9 cellular contexts compared by ENCODE assay signal in the genomic region with DNA sequence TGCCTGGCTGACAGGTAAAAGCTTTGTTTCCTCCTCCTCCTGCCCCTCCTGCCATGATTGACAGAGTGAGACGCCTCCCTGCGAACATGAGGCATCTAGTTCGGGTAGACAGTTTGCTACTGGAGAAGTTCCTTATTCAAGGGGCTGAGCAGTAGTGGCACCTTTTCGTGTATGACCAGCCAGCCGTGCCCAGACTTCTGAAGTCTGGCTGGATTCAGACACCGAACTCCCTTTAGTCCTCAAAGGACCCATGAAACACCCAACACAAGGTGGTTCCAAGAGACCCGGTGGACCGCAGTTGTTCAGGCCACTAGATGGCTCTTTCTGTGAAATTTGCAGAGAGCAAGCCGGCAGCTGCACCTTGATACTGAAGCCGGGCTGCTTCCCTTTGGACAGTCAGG.
DNase-seq lines count a peak whose midpoint lies in the region; ATAC-seq and TF ChIP-seq lines count a peak whose summit lies in the region.
"Had no signal": no experiment of that assay in that cellular context is flagged by ENCODE, and none has a peak within 500 bp of the region (broad histone marks: within the 10 kb centered on the region; RNA-seq: fewer than 3 reads in every experiment).

No MANE protein-coding gene starts in this region.

- peak; percentile 73 for ATAC-seq in body of pancreas
- ATAC-seq: stimulated activated naive CD8-positive, alpha-beta T cell treated with anti-CD3 and anti-CD28 coated beads, Interleukin-15, Interleukin-2, amounts not matched to agents 100 U/mL and 50 U/mL, for 24 hours had no signal

- H3K27ac ChIP-seq in AG04450 (ENCODE audit: low read depth, low read length) (no peak overlapping the region), body of pancreas (peak overlapping the region; percentile 49 to 70 (median 68))

- H3K4me3 ChIP-seq in AG04450 (ENCODE audit: low read depth, low read length) = no peak overlapping the region
- H3K4me3 ChIP-seq in body of pancreas = no peak overlapping the region

- intact Hi-C loops in body of pancreas (cut with DNase I) = loop anchor here (10.0 kb wide), 1 partner anchor 187 kb away; no protein-coding TSS in a partner anchor

- H3K27me3 ChIP-seq in AG04450 (ENCODE audit: control insufficient read depth, insufficient read depth, low read length) = no peaks in the 10 kb centered on the region
- no peaks in the 10 kb centered on the region for H3K27me3 ChIP-seq in body of pancreas

- H3K9me3 ChIP-seq in AG04450 (ENCODE audit: control insufficient read depth, insufficient read depth, low read length) = no peaks in the 10 kb centered on the region
- no peaks in the 10 kb centered on the region for H3K9me3 ChIP-seq in body of pancreas

- TF ChIP-seq CTCF in AG04450 (IDR thresholded peaks at IDR 0.05; ENCODE audit: low read depth, low read length) = peak; percentile 51
- TF ChIP-seq CTCF in GM20000 (IDR thresholded peaks at IDR 0.05; ENCODE audit: extremely low read depth, missing control alignments) = peak; percentile 16
- peak; percentile 31 to 70 (median 59) for TF ChIP-seq CTCF in body of pancreas (IDR thresholded peaks at IDR 0.05)

- peaks cover 43% of the 10 kb centered on the region for H3K4me1 ChIP-seq in body of pancreas

- POLR2A ChIA-PET in AG04450 (lab: Yijun Ruan, JAX) = no interaction called here

- CTCF ChIA-PET in AG04450 (lab: Charles Lee) = interaction anchor here (0.6 to 3.0 kb wide), 3 partner anchors 13 to 190 kb away, joined by 4 to 16 read pairs (median 5); no protein-coding TSS in a partner anchor

- TF ChIP-seq POLR2A in body of pancreas (IDR thresholded peaks at IDR 0.05) = no peak

- H3K36me3 ChIP-seq in body of pancreas (replicated peaks in 1 of 2; ENCODE audit: insufficient read depth in 1 of 2, low read depth in 2 of 2) = no peaks in the 10 kb centered on the region

- DNase-seq in AG04450 (ENCODE audit: low read depth, low spot score) = no peak
- DNase-seq in GM20000 (ENCODE audit: low spot score) = peak; percentile 48
- peak; percentile 67 to 79 (median 71) for DNase-seq in body of pancreas
- DNase-seq in lung microvascular endothelial cell (ENCODE audit: low read depth in 2 of 2) = peak; percentile 9 to 52
- DNase-seq in T-helper 2 cell = no peak
- no peak for DNase-seq in activated CD8-positive, alpha-beta memory T cell treated with anti-CD3 and anti-CD28 coated beads, Interleukin-2, amount 50 U/mL, for 4 hours
- DNase-seq in NCI-H1417 treated with DMSO at 0.1 percent for 48 hours (lab: John Stamatoyannopoulos, UW) = no peak
- DNase-seq in NOMO-1 treated with DMSO at 0.1 percent for 48 hours (lab: John Stamatoyannopoulos, UW; ENCODE audit: unreplicated experiment) = no peak
- DNase-seq: stimulated activated naive CD8-positive, alpha-beta T cell treated with anti-CD3 and anti-CD28 coated beads, Interleukin-15, Interleukin-2, amounts not matched to agents 100 U/mL and 50 U/mL, for 24 hours had no signal

- 27 to 34% methylated on average over 10 of the region's 10 CpGs for WGBS in body of pancreas, 2 donors

Comparison
In these comparisons a context has a peak if more than half of its experiments do, and no peak if none do; other contexts are left out.
1. DNase-seq: peak in GM20000 (single experiment), body of pancreas (4 of 4) and lung microvascular endothelial cell (2 of 2); none in AG04450 (single experiment), T-helper 2 cell (0 of 5), activated CD8-positive, alpha-beta memory T cell treated with anti-CD3 and anti-CD28 coated beads, Interleukin-2, amount 50 U/mL, for 4 hours (single experiment), NCI-H1417 treated with DMSO at 0.1 percent for 48 hours (single experiment) and NOMO-1 treated with DMSO at 0.1 percent for 48 hours (single experiment).
2. Peak in every context shown above with its lines, with median percentiles within 50 percentile points of each other: CTCF ChIP-seq.